In the genomic region with DNA sequence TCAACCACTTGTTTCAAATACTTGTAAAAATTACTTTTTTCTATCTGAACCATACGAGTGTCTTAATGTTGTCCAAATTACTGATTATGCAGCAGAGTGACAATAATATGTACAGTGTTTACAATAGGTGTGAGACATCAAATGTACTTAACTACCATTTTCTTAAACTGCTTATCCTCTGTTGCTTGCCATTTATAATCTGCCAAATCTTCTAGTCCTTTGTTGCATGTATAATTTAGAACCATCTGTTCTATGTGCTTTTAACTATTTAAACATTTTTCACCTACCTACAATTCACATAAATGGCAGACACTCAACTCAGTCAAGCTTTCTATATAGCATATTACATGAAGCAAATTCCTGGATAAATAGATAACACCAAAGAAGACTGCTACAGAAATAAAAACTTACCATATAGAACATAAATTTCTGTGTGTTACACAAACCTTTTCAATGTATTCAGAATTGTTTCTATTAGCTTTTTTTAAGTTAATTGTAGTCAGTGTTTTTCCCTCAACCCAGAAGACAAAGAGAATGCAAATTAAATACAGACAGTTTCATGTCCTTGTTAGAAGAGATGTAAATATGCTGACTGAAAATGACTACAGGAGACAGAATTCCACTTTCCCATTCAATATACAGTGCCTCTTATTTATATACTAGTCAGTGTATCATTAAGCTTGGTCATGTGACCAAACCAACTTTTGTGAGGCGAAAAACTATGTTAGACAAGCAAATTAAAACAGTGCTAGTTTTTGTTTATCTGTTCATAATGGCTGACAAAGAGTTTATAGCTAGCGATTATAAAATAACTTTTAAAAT, we compare ENCODE assay signal across 8 cellular contexts. TPM values are rescaled to one million over a fixed set of nuclear protein-coding genes. Genes with fewer than 3 reads are reported as not detected.
DNase-seq lines count a peak whose midpoint lies in the region; ATAC-seq and TF ChIP-seq lines count a peak whose summit lies in the region.

No MANE protein-coding gene starts in this region.

- no peak for TF ChIP-seq CTCF in Panc1 (IDR thresholded peaks at IDR 0.05)
- TF ChIP-seq CTCF in retinal pigment epithelial cell (conservative IDR thresholded peaks at IDR 0.05; ENCODE audit: low read depth, low read length) = no peak

- peaks cover 32% of the 10 kb centered on the region for H3K4me1 ChIP-seq in Panc1 (ENCODE audit: control insufficient read depth, insufficient read depth, low read length)

- CTCF ChIA-PET in Panc1 (lab: Charles Lee) = no interaction called here

- DNase-seq in NCI-H2107 treated with DMSO at 0.1 percent for 48 hours (lab: John Stamatoyannopoulos, UW; ENCODE audit: unreplicated experiment) (peak; percentile 60), NCI-H2107 (lab: John Stamatoyannopoulos, UW) (no peak), Panc1 (ENCODE audit: low read depth, low spot score) (no peak), fibroblast of gingiva (ENCODE audit: low read depth) (peak; percentile 9), retinal pigment epithelial cell (ENCODE audit: low read depth) (no peak), putamen (ENCODE audit: low spot score) (no peak)

- TF ChIP-seq POLR2A in GM18505 (IDR thresholded peaks at IDR 0.05; ENCODE audit: borderline replicate concordance, extremely low read depth, insufficient read depth, insufficient read length) = no peak

- ATAC-seq in Panc1 (no peak), HG02623 (IDR thresholded peaks at IDR 0.05; ENCODE audit: unreplicated experiment) (no peak), GM18505 (IDR thresholded peaks at IDR 0.05; ENCODE audit: unreplicated experiment) (no peak)

- no peaks in the 10 kb centered on the region for H3K9me3 ChIP-seq in Panc1 (ENCODE audit: control insufficient read depth, insufficient read depth, low read depth, low read length)

- in situ Hi-C loops in Panc1 (cut with HindIII; ENCODE audit: low pct_unique_long_range_greater_than_20kb, low sequenced_read_pairs) = loop anchor here (25.0 kb wide), 1 partner anchor 99 kb away; a partner anchor contains a TSS

- POLR2A ChIA-PET in Panc1 (lab: Charles Lee) = interaction anchor here (0.6 kb wide), 1 partner anchor 24 kb away, joined by 3 read pairs; no protein-coding TSS in a partner anchor

- H3K27me3 ChIP-seq in Panc1 (ENCODE audit: control insufficient read depth, insufficient read depth, low read length) = no peaks in the 10 kb centered on the region

- no TSS peak for BruUV-seq in Panc1 (replicated peaks; lab: Mats Ljungman, UMichigan)

- peak overlapping the region; percentile 100 for H3K27ac ChIP-seq in Panc1 (ENCODE audit: low read length)

- intact Hi-C loops in Panc1 (cut with micrococcal nuclease; ENCODE audit: unreplicated experiment) = no loop called here

- no peaks in the 10 kb centered on the region for H3K36me3 ChIP-seq in Panc1 (ENCODE audit: control insufficient read depth, insufficient read depth, low read length)

- H3K4me3 ChIP-seq in Panc1 (ENCODE audit: low read depth in 2 of 2, low read length in 2 of 2) (peak overlapping the region; percentile 42 to 86; a peak in 3 of 4 replicates), retinal pigment epithelial cell (ENCODE audit: low read length) (peak overlapping the region; percentile 75)

RNA-seq across cellular contexts. Expression of a gene that starts 2.6 kb away (rescaled TPM):
- 38.6 TPM for total RNA-seq in Panc1 (2021; ENCODE audit: unreplicated experiment)
- 15.3 TPM for polyA plus RNA-seq in Panc1 (2012; ENCODE audit: insufficient read length)

Comparison
In these comparisons a context has a peak if more than half of its experiments do, and no peak if none do; other contexts are left out.
1. DNase-seq: peak in NCI-H2107 treated with DMSO at 0.1 percent for 48 hours (single experiment) and fibroblast of gingiva (single experiment); none in NCI-H2107 (single experiment), Panc1 (single experiment), retinal pigment epithelial cell (single experiment) and putamen (single experiment).